Comparison of ENCODE assay signal across 10 cellular contexts in the genomic region with DNA sequence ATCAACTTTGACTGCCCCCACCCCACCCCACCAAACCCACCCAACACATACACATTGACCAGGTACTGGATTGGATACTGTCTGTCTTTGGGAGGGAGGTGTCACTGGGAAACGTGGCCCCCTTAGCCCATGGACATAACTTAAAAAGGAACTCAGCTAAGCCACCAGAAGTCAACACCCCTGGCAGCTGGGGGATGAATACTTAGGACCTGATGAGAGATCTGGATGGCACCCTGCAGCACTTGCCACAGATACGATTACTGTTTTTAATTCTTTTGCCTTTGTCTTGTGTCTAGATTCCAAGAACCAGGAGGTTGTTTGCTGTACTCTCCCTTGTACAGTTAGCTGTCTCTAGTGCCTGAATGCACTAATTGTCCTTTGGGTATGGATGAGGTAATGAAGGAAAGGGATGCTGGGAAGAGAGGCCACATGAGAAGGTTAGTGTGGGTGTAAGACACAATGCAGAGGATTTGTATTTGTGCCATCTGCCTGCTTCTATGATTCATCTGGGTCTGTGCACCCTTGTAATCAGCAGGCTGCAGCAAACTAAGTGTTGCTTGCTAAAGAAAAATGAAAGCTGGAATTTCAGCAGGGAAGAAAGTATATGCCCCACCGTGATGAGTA.
DNase-seq lines count a peak whose midpoint lies in the region; ATAC-seq and TF ChIP-seq lines count a peak whose summit lies in the region.
"Had no signal": no experiment of that assay in that cellular context is flagged by ENCODE, and none has a peak within 500 bp of the region (broad histone marks: within the 10 kb centered on the region; RNA-seq: fewer than 3 reads in every experiment).

No MANE protein-coding gene starts in this region.

- peak; percentile 20 to 69 (median 63) for ATAC-seq in heart right ventricle
- ATAC-seq in GM21717 (IDR thresholded peaks at IDR 0.05; ENCODE audit: unreplicated experiment): no peak

- no peaks in the 10 kb centered on the region for H3K9me3 ChIP-seq in adrenal gland (replicated peaks in 1 of 3)
- no peaks in the 10 kb centered on the region for H3K9me3 ChIP-seq in heart right ventricle
- H3K9me3 ChIP-seq in smooth muscle cell (replicated peaks; ENCODE audit: low read depth): no peaks in the 10 kb centered on the region

- no peak overlapping the region for H3K4me3 ChIP-seq in adrenal gland
- no peak overlapping the region for H3K4me3 ChIP-seq in heart right ventricle
- H3K4me3 ChIP-seq in smooth muscle cell: no peak overlapping the region
- H3K4me3 ChIP-seq: cardiac muscle cell had no signal

- no peak overlapping the region for H3K9ac ChIP-seq in smooth muscle cell (ENCODE audit: low read depth)

- no peak overlapping the region for H2AFZ ChIP-seq in smooth muscle cell (ENCODE audit: low read depth)

- no peaks in the 10 kb centered on the region for H3K9me3 Mint-ChIP-seq in HFFc6

- no peak overlapping the region; the same call in 1 of the 2 replicates for H3K4me3 Mint-ChIP-seq in HFFc6

- H4K20me1 ChIP-seq in smooth muscle cell (ENCODE audit: low read depth): no peaks in the 10 kb centered on the region

- no peaks in the 10 kb centered on the region for H3F3A ChIP-seq in smooth muscle cell (ENCODE audit: low read depth)

- 35 to 58% (median 57%) methylated on average over 3 of the region's 3 CpGs for WGBS in adrenal gland, 4 donors
- 32 to 42% methylated on average over 3 of the region's 3 CpGs for WGBS in heart right ventricle, 2 donors
- 28% methylated on average over 3 of the region's 3 CpGs for WGBS in smooth muscle cell (ENCODE audit: low lambda C conversion rate)

- peak overlapping the region; percentile 62 for H3K4me2 ChIP-seq in smooth muscle cell

- TF ChIP-seq POLR2A in adrenal gland (IDR thresholded peaks at IDR 0.05): peak in 1 of 2 donors; percentile 23

- no peak overlapping the region for H3K27ac Mint-ChIP-seq in HFFc6

- no peaks in the 10 kb centered on the region for H3K79me2 ChIP-seq in smooth muscle cell (ENCODE audit: low read depth)

- no peaks in the 10 kb centered on the region for H3K36me3 Mint-ChIP-seq in HFFc6 (ENCODE audit: low read depth)

- H3K4me1 Mint-ChIP-seq in HFFc6 (ENCODE audit: low read depth): peaks cover 24% of the 10 kb centered on the region

- DNase-seq in HFFc6: peak; percentile 49
- DNase-seq in adrenal gland: peak in 5 of 7 donors; percentile 33 to 61 (median 37)
- DNase-seq in heart right ventricle: no peak
- no peak for DNase-seq in smooth muscle cell (lab: John Stamatoyannopoulos, UW; ENCODE audit: unreplicated experiment)
- no peak for DNase-seq in NCI-H1417 (lab: John Stamatoyannopoulos, UW)
- DNase-seq in GM19240 (ENCODE audit: insufficient read length, low spot score): no peak
- DNase-seq: activated CD4-positive, CD25-positive, alpha-beta regulatory T cell treated with anti-CD3 and anti-CD28 coated beads, Interleukin-2, amount 50 U/mL, for 72 hours; NCI-H1930 had no signal

- peak overlapping the region in 3 of 5 donors; percentile 10 to 53 (median 36) for H3K27ac ChIP-seq in adrenal gland
- peak overlapping the region in 7 of 10 donors; percentile 8 to 66 (median 57) for H3K27ac ChIP-seq in heart right ventricle
- H3K27ac ChIP-seq in smooth muscle cell (ENCODE audit: low read depth): peak overlapping the region; percentile 55
- H3K27ac ChIP-seq: cardiac muscle cell had no signal

- TF ChIP-seq CTCF in HFFc6 (IDR thresholded peaks at IDR 0.05) (no peak), adrenal gland (IDR thresholded peaks at IDR 0.05) (no peak), heart right ventricle (IDR thresholded peaks at IDR 0.05) (no peak), smooth muscle cell (IDR thresholded peaks at IDR 0.05; ENCODE audit: borderline replicate concordance, insufficient read depth, poor library complexity, severe bottlenecking) (no peak)

- peaks cover 18% of the 10 kb centered on the region in 2 donors for H3K4me1 ChIP-seq in adrenal gland (replicated peaks in 1 of 2)
- peaks cover 0 to 36% (median 20%) of the 10 kb centered on the region in 9 donors for H3K4me1 ChIP-seq in heart right ventricle
- H3K4me1 ChIP-seq in smooth muscle cell (ENCODE audit: low read depth): peaks cover 5% of the 10 kb centered on the region

- intact Hi-C loops in adrenal gland (cut with DNase I): no loop called here
- intact Hi-C loops in heart right ventricle (cut with DNase I): no loop called here

- H3K36me3 ChIP-seq in adrenal gland (replicated peaks in 1 of 2) (no peaks in the 10 kb centered on the region), heart right ventricle (no peaks in the 10 kb centered on the region), smooth muscle cell (ENCODE audit: low read depth) (no peaks in the 10 kb centered on the region)
- H3K36me3 ChIP-seq: cardiac muscle cell had no signal

- no peaks in the 10 kb centered on the region for H3K27me3 ChIP-seq in adrenal gland
- no peaks in the 10 kb centered on the region for H3K27me3 ChIP-seq in heart right ventricle
- no peaks in the 10 kb centered on the region for H3K27me3 ChIP-seq in smooth muscle cell (ENCODE audit: low read depth)
- H3K27me3 ChIP-seq: cardiac muscle cell had no signal

- peaks cover 13% of the 10 kb centered on the region for H3K27me3 Mint-ChIP-seq in HFFc6 (ENCODE audit: insufficient read depth)

Comparison
In these comparisons a context has a peak if more than half of its experiments do, and no peak if none do; other contexts are left out.
1. DNase-seq: peak in HFFc6 (single experiment) and adrenal gland (5 of 7); none in heart right ventricle (0 of 2), smooth muscle cell (single experiment), NCI-H1417 (0 of 3) and GM19240 (single experiment).
2. Peak in every context shown above with its lines, with median percentiles within 50 percentile points of each other: H3K27ac ChIP-seq.